ENCODE assay signal across 8 cellular contexts in genomic region chr12:55817352-55818139, GRCh38. TPM values are rescaled to one million over a fixed set of nuclear protein-coding genes. Genes with fewer than 3 reads are reported as not detected.
DNase-seq lines count a peak whose midpoint lies in the region; ATAC-seq and TF ChIP-seq lines count a peak whose summit lies in the region.

Gene ORMDL2, plus strand, starts transcription at chr12:55818041. Its CDS starts 959 bp downstream, at chr12:55819000.
Gene SARNP, minus strand, starts transcription at chr12:55817724. Its CDS starts 23 bp downstream, at chr12:55817701.

- H3K4me1 Mint-ChIP-seq in H9 (peaks cover 42% of the 10 kb centered on the region in 2 experiments), natural killer cell (peaks cover 22 to 29% of the 10 kb centered on the region in 2 donors)

- peak within 1 kb of the TSS; percentile 73 for H3K18ac ChIP-seq in H9 (ENCODE audit: insufficient read length, low read depth, low read length)

- no peak for TF ChIP-seq CTCF in H9 (conservative IDR thresholded peaks at IDR 0.05)
- no peak for TF ChIP-seq CTCF in fibroblast of pulmonary artery (IDR thresholded peaks at IDR 0.05; ENCODE audit: low read length, missing control alignments)
- TF ChIP-seq CTCF in natural killer cell (IDR thresholded peaks at IDR 0.05): no peak

- no peaks in the 10 kb centered on the region for H3K27me3 ChIP-seq in H9 (ENCODE audit: insufficient read depth, low read length)

- H3K79me1 ChIP-seq in H9 (ENCODE audit: insufficient read depth, low read depth, low read length, poor library complexity, severe bottlenecking): peaks cover 8% of the 10 kb centered on the region

- DNase-seq in H9 (peak; percentile 100), M059J (ENCODE audit: low read depth) (peak; percentile 99), fibroblast of pulmonary artery (ENCODE audit: low read depth) (peak; percentile 100), natural killer cell (peak; percentile 88)
- peak; percentile 91 for DNase-seq in activated T-helper 9 cell treated with anti-CD3 and anti-CD28 coated beads, Interleukin-2, amount 50 U/mL, for 16 hours (ENCODE audit: low read depth)
- peak; percentile 98 for DNase-seq in stimulated activated naive CD4-positive, alpha-beta T cell treated with Interleukin-2 at 50 U/mL for 16 hours (lab: John Stamatoyannopoulos, UW)

- peaks cover 10% of the 10 kb centered on the region for H3K23me2 ChIP-seq in H9 (ENCODE audit: insufficient read length, low read depth, low read length, poor library complexity, severe bottlenecking)

- H2AFZ ChIP-seq in H9 (ENCODE audit: low read length): no peak within 1 kb of the TSS

- H3K79me2 ChIP-seq in H9 (ENCODE audit: insufficient read depth, low read length): peaks cover 37% of the 10 kb centered on the region; the same call in 1 of the 2 replicates

- H3K4ac ChIP-seq in H9 (ENCODE audit: low read depth, low read length): no peak within 1 kb of the TSS

- H3K36me3 Mint-ChIP-seq in H9 (ENCODE audit: insufficient read depth in 1 of 3, low read depth in 3 of 3) (peaks cover 21 to 52% (median 45%) of the 10 kb centered on the region in 3 experiments; a peak in 6 of 7 replicates), natural killer cell (no peaks in the 10 kb centered on the region)

- H3K9ac ChIP-seq in ES-I3 (ENCODE audit: low read depth, low read length) (peak within 1 kb of the TSS; percentile 93), H9 (ENCODE audit: extremely low read depth, insufficient read length, low read length) (peak within 1 kb of the TSS; percentile 98)

- no peak within 1 kb of the TSS for H3K23ac ChIP-seq in H9 (ENCODE audit: insufficient read length, low read depth, low read length)

- H3K9me3 ChIP-seq in ES-I3 (ENCODE audit: control insufficient read depth, insufficient read depth, low read length) (no peaks in the 10 kb centered on the region), H9 (ENCODE audit: control insufficient read depth, low read depth, low read length) (no peaks in the 10 kb centered on the region)

- intact Hi-C loops in natural killer cell (cut with micrococcal nuclease): loop anchor here (1.0 to 5.0 kb wide), 8 partner anchors 12 to 500 kb away; partner anchors contain the start of genes CNPY2, DNAJC14, PA2G4 and PYM1

- no peak within 1 kb of the TSS for H2AK5ac ChIP-seq in H9 (ENCODE audit: insufficient read length, low read length)

- H3K27me3 Mint-ChIP-seq in H9 (ENCODE audit: low read depth) (no peaks in the 10 kb centered on the region), natural killer cell (ENCODE audit: low read depth in 2 of 2) (no peaks in the 10 kb centered on the region)

- H3K4me2 ChIP-seq in H9 (ENCODE audit: insufficient read depth, insufficient read length, low read length): peak within 1 kb of the TSS; percentile 96

- no peak within 1 kb of the TSS for H2BK20ac ChIP-seq in H9 (ENCODE audit: low read depth, low read length, poor library complexity, severe bottlenecking)

- H4K5ac ChIP-seq in H9 (ENCODE audit: insufficient read length, low read depth, low read length): peak within 1 kb of the TSS; percentile 59

- no peak within 1 kb of the TSS; a peak in 2 of 7 replicates for H3K27ac Mint-ChIP-seq in H9
- no peak within 1 kb of the TSS for H3K27ac Mint-ChIP-seq in natural killer cell

- TF ChIP-seq POLR2A in Raji (IDR thresholded peaks at IDR 0.05; ENCODE audit: insufficient read depth, low read depth, low read length): peak; percentile 81

- no peak within 1 kb of the TSS for H4K91ac ChIP-seq in H9 (ENCODE audit: insufficient read length, low read depth, low read length)

- H3K27ac ChIP-seq in H9 (ENCODE audit: insufficient read length, low read depth, low read length): peak within 1 kb of the TSS; percentile 59

- H3K56ac ChIP-seq in H9 (ENCODE audit: insufficient read length, low read depth, low read length): peak within 1 kb of the TSS; percentile 68

- H3K9me3 Mint-ChIP-seq in H9: no peaks in the 10 kb centered on the region
- no peaks in the 10 kb centered on the region for H3K9me3 Mint-ChIP-seq in natural killer cell

- H3K4me3 Mint-ChIP-seq in H9 (no peak within 1 kb of the TSS; a peak in 1 of 5 replicates), natural killer cell (no peak within 1 kb of the TSS)

- H4K20me1 ChIP-seq in H9 (ENCODE audit: control insufficient read depth, insufficient read depth, insufficient read length): no peaks in the 10 kb centered on the region

- peak within 1 kb of the TSS; percentile 59; the same call in 1 of the 2 replicates for H3K14ac ChIP-seq in H9 (ENCODE audit: insufficient read depth, low read length)

- no peak within 1 kb of the TSS for H3T11ph ChIP-seq in H9 (ENCODE audit: low read length)

- no peak within 1 kb of the TSS for H2BK12ac ChIP-seq in H9 (ENCODE audit: insufficient read length, low read depth, low read length)

- ATAC-seq in natural killer cell: peak; percentile 91 to 97 (median 92)

- H2BK5ac ChIP-seq in H9 (ENCODE audit: insufficient read length, low read length): peak within 1 kb of the TSS; percentile 67

- H3K36me3 ChIP-seq in ES-I3 (ENCODE audit: insufficient read depth, low read length): peaks cover 15% of the 10 kb centered on the region

- H3K4me3 ChIP-seq in fibroblast of pulmonary artery (replicated peaks; ENCODE audit: low read depth, low read length): peak within 1 kb of the TSS; percentile 90

- WGBS in H9 (ENCODE audit: extremely low coverage, insufficient read length, low lambda C conversion rate): no CpG with 5 or more reads among the region's 38 CpGs

- H3K4me1 ChIP-seq in ES-I3 (ENCODE audit: insufficient read depth, low read length): peaks cover 11% of the 10 kb centered on the region; the same call in 1 of the 2 replicates
- peaks cover 2% of the 10 kb centered on the region; the same call in 1 of the 2 replicates for H3K4me1 ChIP-seq in H9 (ENCODE audit: insufficient read depth, low read length)

- no peak within 1 kb of the TSS for H2BK15ac ChIP-seq in H9 (ENCODE audit: low read depth, low read length)

- H2BK120ac ChIP-seq in H9 (ENCODE audit: low read depth, low read length, poor library complexity, severe bottlenecking): no peak within 1 kb of the TSS

- H4K8ac ChIP-seq in H9 (replicated peaks; ENCODE audit: insufficient read length, low read depth, low read length): no peak within 1 kb of the TSS

RNA-seq across cellular contexts. Expression of gene ORMDL2, which starts in this region (rescaled TPM):
- total RNA-seq in H9 (2021): 51.3 and 53.1 TPM in 2 replicates
- total RNA-seq in M059J (2014; rRNA removed; shearing (Covaris generic)): 22.5 and 48.2 TPM in 2 replicates
- total RNA-seq in natural killer cell: 10 to 100 TPM; 21.3 to 36.3 (median 23.1) TPM

RNA-seq across cellular contexts. Expression of gene SARNP, which starts in this region (rescaled TPM):
- total RNA-seq in H9 (2021) (122 and 127 TPM in 2 replicates), natural killer cell (10 to 100 TPM; 50.5 to 57.0 (median 51.2) TPM)
- total RNA-seq in M059J (2014; rRNA removed; shearing (Covaris generic)): 144 and 154 TPM in 2 replicates

Comparison
In these comparisons a context has a peak if more than half of its experiments do, and no peak if none do; other contexts are left out.
1. Peak in every context shown above with its lines: DNase-seq, ATAC-seq, H3K4me3 ChIP-seq and H3K27ac ChIP-seq.